In genomic region chr2:182452456-182452990, GRCh38 we compare ENCODE assay signal across 8 cellular contexts. TPM values are rescaled to one million over a fixed set of nuclear protein-coding genes. Genes with fewer than 3 reads are reported as not detected.
"Had no signal": no experiment of that assay in that cellular context is flagged by ENCODE, and none has a peak within 500 bp of the region (broad histone marks: within the 10 kb centered on the region; RNA-seq: fewer than 3 reads in every experiment).

No MANE protein-coding gene starts in this region.

- H3K4me2 ChIP-seq: KMS-11 had no signal

- FAIRE-seq: HTR-8/SVneo had no signal

- H3K27ac ChIP-seq: KMS-11 had no signal

- DNase-seq: GOT3, H7, HCEC 1CT, IMR-90, KBM-7 had no signal

- H3K9ac ChIP-seq: KMS-11 had no signal

RNA-seq across cellular contexts. Expression of gene PDE1A, which starts 25.7 kb away (rescaled TPM):
- total RNA-seq: HT-29 had no signal
